In genomic region chr5:141084487-141084989, GRCh38 we compare ENCODE assay signal across 8 cellular contexts. TPM values are rescaled to one million over a fixed set of nuclear protein-coding genes. Genes with fewer than 3 reads are reported as not detected.
DNase-seq lines count a peak whose midpoint lies in the region; ATAC-seq and TF ChIP-seq lines count a peak whose summit lies in the region.

No MANE protein-coding gene starts in this region.

- H3K4me1 Mint-ChIP-seq in activated CD4-positive, alpha-beta T cell treated with anti-CD3 and anti-CD28 coated beads, Interleukin-2, amount 10 ng/mL, durations not matched to agents 7 days and 5 days: peaks cover 2% of the 10 kb centered on the region
- H3K4me1 Mint-ChIP-seq in endodermal cell (no peaks in the 10 kb centered on the region), mesothelial cell of epicardium (no peaks in the 10 kb centered on the region), CD14-positive monocyte (no peaks in the 10 kb centered on the region)

- no peak overlapping the region for H3K27ac Mint-ChIP-seq in activated CD4-positive, alpha-beta T cell treated with anti-CD3 and anti-CD28 coated beads, Interleukin-2, amount 10 ng/mL, durations not matched to agents 7 days and 5 days
- H3K27ac Mint-ChIP-seq in endodermal cell (peak overlapping the region; percentile 94), mesothelial cell of epicardium (peak overlapping the region; percentile 95), CD14-positive monocyte (no peak overlapping the region)

- POLR2A ChIA-PET in activated CD4-positive, alpha-beta T cell treated with anti-CD3 and anti-CD28 coated beads, Interleukin-2, amount 10 ng/mL, durations not matched to agents 7 days and 5 days (lab: Charles Lee): no interaction called here

- no peaks in the 10 kb centered on the region for H3K36me3 Mint-ChIP-seq in activated CD4-positive, alpha-beta T cell treated with anti-CD3 and anti-CD28 coated beads, Interleukin-2, amount 10 ng/mL, durations not matched to agents 7 days and 5 days (ENCODE audit: low read depth)
- H3K36me3 Mint-ChIP-seq in endodermal cell (ENCODE audit: low read depth): no peaks in the 10 kb centered on the region
- H3K36me3 Mint-ChIP-seq in mesothelial cell of epicardium: peaks cover 5% of the 10 kb centered on the region
- H3K36me3 Mint-ChIP-seq in CD14-positive monocyte: no peaks in the 10 kb centered on the region

- H3K9ac ChIP-seq in endodermal cell (ENCODE audit: extremely low read depth, low read length, poor library complexity, severe bottlenecking): no peak overlapping the region

- CTCF ChIA-PET in activated CD4-positive, alpha-beta T cell treated with anti-CD3 and anti-CD28 coated beads, Interleukin-2, amount 10 ng/mL, durations not matched to agents 7 days and 5 days (lab: Charles Lee): no interaction called here

- intact Hi-C loops in CD14-positive monocyte (cut with micrococcal nuclease): no loop called here

- H3K27me3 ChIP-seq in endodermal cell (ENCODE audit: control insufficient read depth, insufficient read depth, low read length, poor library complexity, severe bottlenecking): peaks cover 3% of the 10 kb centered on the region

- peak overlapping the region; percentile 34 for H3K4me3 ChIP-seq in endodermal cell (ENCODE audit: low read length)

- H3K4me1 ChIP-seq in endodermal cell (ENCODE audit: control insufficient read depth, insufficient read depth, low read length): no peaks in the 10 kb centered on the region

- H3K36me3 ChIP-seq in endodermal cell (ENCODE audit: control insufficient read depth, insufficient read depth, low read length): no peaks in the 10 kb centered on the region

- H3K9me3 Mint-ChIP-seq in activated CD4-positive, alpha-beta T cell treated with anti-CD3 and anti-CD28 coated beads, Interleukin-2, amount 10 ng/mL, durations not matched to agents 7 days and 5 days: no peaks in the 10 kb centered on the region
- peaks cover 4% of the 10 kb centered on the region for H3K9me3 Mint-ChIP-seq in endodermal cell
- H3K9me3 Mint-ChIP-seq in mesothelial cell of epicardium: peaks cover 18% of the 10 kb centered on the region
- peaks cover 9 to 34% (median 27%) of the 10 kb centered on the region in 7 donors for H3K9me3 Mint-ChIP-seq in CD14-positive monocyte

- TF ChIP-seq CTCF in endodermal cell (conservative IDR thresholded peaks at IDR 0.05) (peak; percentile 84), mesothelial cell of epicardium (IDR thresholded peaks at IDR 0.05; ENCODE audit: unreplicated experiment) (peak; percentile 21), CD14-positive monocyte (IDR thresholded peaks at IDR 0.05) (no peak)

- peak overlapping the region; percentile 62 for H3K4me3 Mint-ChIP-seq in activated CD4-positive, alpha-beta T cell treated with anti-CD3 and anti-CD28 coated beads, Interleukin-2, amount 10 ng/mL, durations not matched to agents 7 days and 5 days
- H3K4me3 Mint-ChIP-seq in endodermal cell (peak overlapping the region; percentile 75), mesothelial cell of epicardium (peak overlapping the region; percentile 80), CD14-positive monocyte (peak overlapping the region in 1 of 2 donors; percentile 68)

- DNase-seq in NCI-H2029 (lab: John Stamatoyannopoulos, UW): peak; percentile 57
- DNase-seq in activated CD4-positive, alpha-beta T cell treated with anti-CD3 and anti-CD28 coated beads, Interleukin-2, amount 10 ng/mL, durations not matched to agents 7 days and 5 days: peak; percentile 32
- DNase-seq in endodermal cell: peak; percentile 84
- no peak for DNase-seq in mesothelial cell of epicardium (ENCODE audit: low spot score in 2 of 2, unreplicated experiment in 2 of 2)
- DNase-seq in stromal cell of bone marrow (ENCODE audit: low read depth): peak; percentile 40
- no peak for DNase-seq in CD14-positive monocyte (ENCODE audit: low spot score)
- DNase-seq in SKM-1 treated with dmso at 0.1 percent for 144 hours (lab: John Stamatoyannopoulos, UW; ENCODE audit: unreplicated experiment): no peak

- no peak overlapping the region for H3K27ac ChIP-seq in endodermal cell (ENCODE audit: low read depth, low read length)

- ATAC-seq in GM18868 (IDR thresholded peaks at IDR 0.05; ENCODE audit: unreplicated experiment): peak; percentile 64

- no peaks in the 10 kb centered on the region for H3K27me3 Mint-ChIP-seq in activated CD4-positive, alpha-beta T cell treated with anti-CD3 and anti-CD28 coated beads, Interleukin-2, amount 10 ng/mL, durations not matched to agents 7 days and 5 days
- H3K27me3 Mint-ChIP-seq in endodermal cell (ENCODE audit: insufficient read depth) (peaks cover 24% of the 10 kb centered on the region), mesothelial cell of epicardium (ENCODE audit: low read depth) (peaks cover 4% of the 10 kb centered on the region), CD14-positive monocyte (ENCODE audit: low read depth in 3 of 3) (peaks cover 9% of the 10 kb centered on the region in 3 donors)

- 80 to 89% methylated on average over 21 of the region's 21 CpGs for WGBS in endodermal cell (ENCODE audit: insufficient coverage in 1 of 2, insufficient read length in 1 of 2), 2 experiments

- H3K9me3 ChIP-seq in endodermal cell (ENCODE audit: control insufficient read depth, low read length): no peaks in the 10 kb centered on the region

RNA-seq across cellular contexts. Expression of gene PCDHB2, which starts 9.9 kb away (rescaled TPM):
- not detected for total RNA-seq in activated CD4-positive, alpha-beta T cell treated with anti-CD3 and anti-CD28 coated beads, Interleukin-2, amount 10 ng/mL, durations not matched to agents 7 days and 5 days
- total RNA-seq in endodermal cell: 10 to 100 TPM; 28.4 to 32.1 TPM
- polyA plus RNA-seq in endodermal cell (2013, experiment 1 of 2): 29.2 TPM
- polyA plus RNA-seq in endodermal cell (2013, experiment 2 of 2): 28.6 TPM
- total RNA-seq in mesothelial cell of epicardium: 116 to 127 TPM (median 118 TPM) in 3 replicates
- not detected for polyA plus RNA-seq in CD14-positive monocyte

RNA-seq across cellular contexts. Expression of gene PCDHB3, which starts 15.7 kb away (rescaled TPM):
- not detected for total RNA-seq in activated CD4-positive, alpha-beta T cell treated with anti-CD3 and anti-CD28 coated beads, Interleukin-2, amount 10 ng/mL, durations not matched to agents 7 days and 5 days
- 10 to 100 TPM in 1 of 2 donors, 1 to 10 TPM in 1; 4.3 to 17.7 TPM for total RNA-seq in endodermal cell
- 2.6 TPM for polyA plus RNA-seq in endodermal cell (2013, experiment 1 of 2)
- 2.9 TPM for polyA plus RNA-seq in endodermal cell (2013, experiment 2 of 2)
- total RNA-seq in mesothelial cell of epicardium: 19.2 to 21.6 TPM (median 19.8 TPM) in 3 replicates
- not detected for polyA plus RNA-seq in CD14-positive monocyte

RNA-seq across cellular contexts. Expression of gene PCDHB1, which starts 33.4 kb away (rescaled TPM):
- total RNA-seq in activated CD4-positive, alpha-beta T cell treated with anti-CD3 and anti-CD28 coated beads, Interleukin-2, amount 10 ng/mL, durations not matched to agents 7 days and 5 days: not detected
- under 1 TPM in 1 of 2 donors, not detected in 1; 0.04 TPM for total RNA-seq in endodermal cell
- 0.04 TPM for polyA plus RNA-seq in endodermal cell (2013, experiment 1 of 2)
- not detected for polyA plus RNA-seq in endodermal cell (2013, experiment 2 of 2)
- total RNA-seq in mesothelial cell of epicardium: 0.16 to 0.18 TPM (median 0.16 TPM) in 3 replicates
- polyA plus RNA-seq in CD14-positive monocyte: not detected

RNA-seq across cellular contexts. Expression of gene PCDHB4, which starts 37.1 kb away (rescaled TPM):
- not detected for total RNA-seq in activated CD4-positive, alpha-beta T cell treated with anti-CD3 and anti-CD28 coated beads, Interleukin-2, amount 10 ng/mL, durations not matched to agents 7 days and 5 days
- total RNA-seq in endodermal cell (1 to 10 TPM; 1.7 to 3.3 TPM), mesothelial cell of epicardium (7.9 to 8.6 TPM (median 8.0 TPM) in 3 replicates)
- polyA plus RNA-seq in endodermal cell (2013, experiment 1 of 2): 1.0 TPM
- polyA plus RNA-seq in endodermal cell (2013, experiment 2 of 2): 1.2 TPM
- polyA plus RNA-seq in CD14-positive monocyte: not detected

RNA-seq across cellular contexts. Expression of gene PCDHB5, which starts 50.5 kb away (rescaled TPM):
- total RNA-seq in activated CD4-positive, alpha-beta T cell treated with anti-CD3 and anti-CD28 coated beads, Interleukin-2, amount 10 ng/mL, durations not matched to agents 7 days and 5 days: not detected
- total RNA-seq in endodermal cell (10 to 100 TPM in 1 of 2 donors, 1 to 10 TPM in 1; 2.4 to 43.5 TPM), mesothelial cell of epicardium (5.2 to 6.8 TPM (median 6.0 TPM) in 3 replicates)
- 0.46 TPM for polyA plus RNA-seq in endodermal cell (2013, experiment 1 of 2)
- polyA plus RNA-seq in endodermal cell (2013, experiment 2 of 2): 0.79 TPM
- polyA plus RNA-seq in CD14-positive monocyte: not detected

Comparison
In these comparisons a context has a peak if more than half of its experiments do, and no peak if none do; other contexts are left out.
1. DNase-seq: peak in NCI-H2029 (single experiment), activated CD4-positive, alpha-beta T cell treated with anti-CD3 and anti-CD28 coated beads, Interleukin-2, amount 10 ng/mL, durations not matched to agents 7 days and 5 days (single experiment), endodermal cell (single experiment) and stromal cell of bone marrow (single experiment); none in mesothelial cell of epicardium (0 of 2), CD14-positive monocyte (single experiment) and SKM-1 treated with dmso at 0.1 percent for 144 hours (single experiment).
2. H3K27ac Mint-ChIP-seq: peak in endodermal cell (single experiment) and mesothelial cell of epicardium (single experiment); none in activated CD4-positive, alpha-beta T cell treated with anti-CD3 and anti-CD28 coated beads, Interleukin-2, amount 10 ng/mL, durations not matched to agents 7 days and 5 days (single experiment) and CD14-positive monocyte (0 of 7).
3. RNA of gene PCDHB2, which starts 9.9 kb away (total RNA-seq): 116 to 127 TPM in mesothelial cell of epicardium and 28.4 to 32.1 TPM in endodermal cell; not detected in activated CD4-positive, alpha-beta T cell treated with anti-CD3 and anti-CD28 coated beads, Interleukin-2, amount 10 ng/mL, durations not matched to agents 7 days and 5 days; every median in the first group is over 10 times any median in the second.
4. RNA of gene PCDHB3, which starts 15.7 kb away (total RNA-seq): 19.2 to 21.6 TPM in mesothelial cell of epicardium and 4.3 to 17.7 TPM in endodermal cell; not detected in activated CD4-positive, alpha-beta T cell treated with anti-CD3 and anti-CD28 coated beads, Interleukin-2, amount 10 ng/mL, durations not matched to agents 7 days and 5 days; every median in the first group is over 4 times any median in the second.